Comparison of ENCODE assay signal across 9 cellular contexts in genomic region chr18:55243852-55244251, GRCh38.
DNase-seq lines count a peak whose midpoint lies in the region; ATAC-seq and TF ChIP-seq lines count a peak whose summit lies in the region.
"Had no signal": no experiment of that assay in that cellular context is flagged by ENCODE, and none has a peak within 500 bp of the region (broad histone marks: within the 10 kb centered on the region; RNA-seq: fewer than 3 reads in every experiment).

No MANE protein-coding gene starts in this region.

- peaks cover 12% of the 10 kb centered on the region for H3K4me1 ChIP-seq in hepatocyte (ENCODE audit: insufficient read depth)

- H3K4me2 ChIP-seq in hepatocyte = peak overlapping the region; percentile 13

- H3K4me3 ChIP-seq in hepatocyte = no peak overlapping the region
- no peak overlapping the region for H3K4me3 ChIP-seq in skin epidermis

- peak; percentile 52 for DNase-seq in D341Med (ENCODE audit: low spot score)
- peak; percentile 71 for DNase-seq in brain pericyte (ENCODE audit: low read depth, low spot score)
- DNase-seq in hepatocyte (ENCODE audit: low spot score) = no peak
- DNase-seq in kidney tubule cell (ENCODE audit: low spot score) = no peak
- no peak for DNase-seq in H4 (ENCODE audit: low spot score)
- DNase-seq in NOMO-1 (lab: John Stamatoyannopoulos, UW; ENCODE audit: unreplicated experiment in 2 of 2) = no peak
- DNase-seq: activated naive CD4-positive, alpha-beta T cell treated with anti-CD3 and anti-CD28 coated beads for 36 hours had no signal

- no peaks in the 10 kb centered on the region for H3K79me2 ChIP-seq in hepatocyte

- H2AFZ ChIP-seq in hepatocyte = no peak overlapping the region

- WGBS in hepatocyte (ENCODE audit: low lambda C conversion rate, missing lambda C conversion rate) = 45% methylated on average over 6 of the region's 6 CpGs

- no peaks in the 10 kb centered on the region for H3K27me3 ChIP-seq in hepatocyte

- H3K36me3 ChIP-seq in hepatocyte (replicated peaks; ENCODE audit: insufficient read depth, low read depth) = no peaks in the 10 kb centered on the region

- no peaks in the 10 kb centered on the region for H3K9me2 ChIP-seq in hepatocyte (replicated peaks; ENCODE audit: insufficient read depth)

- no peak for ATAC-seq in GM21447 (IDR thresholded peaks at IDR 0.05; ENCODE audit: unreplicated experiment)

- H3K27ac ChIP-seq in hepatocyte (peak overlapping the region; percentile 36), skin epidermis (peak overlapping the region in 13 of 21 experiments; percentile 2 to 80 (median 36))

- H4K20me1 ChIP-seq in hepatocyte (ENCODE audit: insufficient read depth, poor library complexity, severe bottlenecking) = no peaks in the 10 kb centered on the region

- no peaks in the 10 kb centered on the region for H3K9me3 ChIP-seq in hepatocyte (ENCODE audit: low read depth)

- no peak for TF ChIP-seq CTCF in hepatocyte (IDR thresholded peaks at IDR 0.05; ENCODE audit: poor library complexity)

Comparison
In these comparisons a context has a peak if more than half of its experiments do, and no peak if none do; other contexts are left out.
1. DNase-seq: peak in D341Med (single experiment) and brain pericyte (single experiment); none in hepatocyte (single experiment), kidney tubule cell (single experiment), H4 (single experiment) and NOMO-1 (0 of 2).